Comparison of ENCODE assay signal across 15 cellular contexts in genomic region chr14:65304963-65305362, GRCh38.
DNase-seq lines count a peak whose midpoint lies in the region; ATAC-seq and TF ChIP-seq lines count a peak whose summit lies in the region.
"Had no signal": no experiment of that assay in that cellular context is flagged by ENCODE, and none has a peak within 500 bp of the region (broad histone marks: within the 10 kb centered on the region; RNA-seq: fewer than 3 reads in every experiment).

No MANE protein-coding gene starts in this region.

- no peak for TF ChIP-seq CTCF in osteoblast (IDR thresholded peaks at IDR 0.05; ENCODE audit: extremely low read depth, low read depth, low read length)

- H3K4me1 ChIP-seq in osteoblast (ENCODE audit: insufficient read depth, low read length), result no peaks in the 10 kb centered on the region

- H4K20me1 ChIP-seq in osteoblast (ENCODE audit: insufficient read depth, low read length), result no peaks in the 10 kb centered on the region

- peak overlapping the region; percentile 64 for H3K27ac Mint-ChIP-seq in activated CD4-positive, alpha-beta memory T cell treated with anti-CD3 and anti-CD28 coated beads for 36 hours
- H3K27ac Mint-ChIP-seq in activated CD4-positive, alpha-beta memory T cell treated with anti-CD3 and anti-CD28 coated beads, Interleukin-2, amount 10 ng/mL, durations not matched to agents 7 days and 5 days, result no peak overlapping the region
- peak overlapping the region; percentile 82 to 99 (median 96) for H3K27ac Mint-ChIP-seq in IgD-negative memory B cell
- peak overlapping the region; percentile 74 for H3K27ac Mint-ChIP-seq in stimulated activated effector memory CD8-positive, alpha-beta T cell treated with anti-CD3 and anti-CD28 coated beads, Interleukin-12 subunit alpha, Interleukin-12 subunit beta, amount 100 ng/mL, for 72 hours

- no peaks in the 10 kb centered on the region for H3K27me3 Mint-ChIP-seq in activated CD4-positive, alpha-beta memory T cell treated with anti-CD3 and anti-CD28 coated beads for 36 hours
- H3K27me3 Mint-ChIP-seq in activated CD4-positive, alpha-beta memory T cell treated with anti-CD3 and anti-CD28 coated beads, Interleukin-2, amount 10 ng/mL, durations not matched to agents 7 days and 5 days, result no peaks in the 10 kb centered on the region
- no peaks in the 10 kb centered on the region for H3K27me3 Mint-ChIP-seq in IgD-negative memory B cell

- H3K79me2 ChIP-seq in osteoblast (ENCODE audit: insufficient read depth, low read length), result no peaks in the 10 kb centered on the region

- CTCF ChIA-PET in activated CD4-positive, alpha-beta memory T cell treated with anti-CD3 and anti-CD28 coated beads for 36 hours (lab: Charles Lee), result interaction anchor here (0.9 to 1.0 kb wide), 2 partner anchors 18 to 141 kb away, joined by 3 to 5 read pairs; no protein-coding TSS in a partner anchor
- CTCF ChIA-PET in activated CD4-positive, alpha-beta memory T cell treated with anti-CD3 and anti-CD28 coated beads, Interleukin-2, amount 10 ng/mL, durations not matched to agents 7 days and 5 days (lab: Charles Lee), result no interaction called here

- no peak overlapping the region for H3K27ac ChIP-seq in osteoblast (ENCODE audit: low read depth, low read length)
- H3K27ac ChIP-seq: lower lobe of right lung, WERI-Rb-1 had no signal

- no peaks in the 10 kb centered on the region for H3K9me3 Mint-ChIP-seq in activated CD4-positive, alpha-beta memory T cell treated with anti-CD3 and anti-CD28 coated beads for 36 hours
- no peaks in the 10 kb centered on the region for H3K9me3 Mint-ChIP-seq in activated CD4-positive, alpha-beta memory T cell treated with anti-CD3 and anti-CD28 coated beads, Interleukin-2, amount 10 ng/mL, durations not matched to agents 7 days and 5 days
- no peaks in the 10 kb centered on the region for H3K9me3 Mint-ChIP-seq in IgD-negative memory B cell
- H3K9me3 Mint-ChIP-seq in stimulated activated effector memory CD8-positive, alpha-beta T cell treated with anti-CD3 and anti-CD28 coated beads, Interleukin-12 subunit alpha, Interleukin-12 subunit beta, amount 100 ng/mL, for 72 hours, result no peaks in the 10 kb centered on the region

- H2AFZ ChIP-seq in osteoblast (ENCODE audit: low read length), result no peak overlapping the region

- no peaks in the 10 kb centered on the region for H3K36me3 Mint-ChIP-seq in activated CD4-positive, alpha-beta memory T cell treated with anti-CD3 and anti-CD28 coated beads for 36 hours
- peaks cover 11% of the 10 kb centered on the region for H3K36me3 Mint-ChIP-seq in activated CD4-positive, alpha-beta memory T cell treated with anti-CD3 and anti-CD28 coated beads, Interleukin-2, amount 10 ng/mL, durations not matched to agents 7 days and 5 days (ENCODE audit: low read depth)
- H3K36me3 Mint-ChIP-seq in IgD-negative memory B cell, result peaks cover 6% of the 10 kb centered on the region
- peaks cover 5% of the 10 kb centered on the region for H3K36me3 Mint-ChIP-seq in stimulated activated effector memory CD8-positive, alpha-beta T cell treated with anti-CD3 and anti-CD28 coated beads, Interleukin-12 subunit alpha, Interleukin-12 subunit beta, amount 100 ng/mL, for 72 hours

- peaks cover 44% of the 10 kb centered on the region for H3K4me1 Mint-ChIP-seq in activated CD4-positive, alpha-beta memory T cell treated with anti-CD3 and anti-CD28 coated beads for 36 hours (ENCODE audit: low read depth)
- peaks cover 60% of the 10 kb centered on the region for H3K4me1 Mint-ChIP-seq in activated CD4-positive, alpha-beta memory T cell treated with anti-CD3 and anti-CD28 coated beads, Interleukin-2, amount 10 ng/mL, durations not matched to agents 7 days and 5 days
- H3K4me1 Mint-ChIP-seq in IgD-negative memory B cell, result peaks cover 61 to 62% (median 62%) of the 10 kb centered on the region in 3 donors
- peaks cover 45% of the 10 kb centered on the region for H3K4me1 Mint-ChIP-seq in stimulated activated effector memory CD8-positive, alpha-beta T cell treated with anti-CD3 and anti-CD28 coated beads, Interleukin-12 subunit alpha, Interleukin-12 subunit beta, amount 100 ng/mL, for 72 hours

- H3K4me3 Mint-ChIP-seq in activated CD4-positive, alpha-beta memory T cell treated with anti-CD3 and anti-CD28 coated beads for 36 hours, result no peak overlapping the region
- H3K4me3 Mint-ChIP-seq in activated CD4-positive, alpha-beta memory T cell treated with anti-CD3 and anti-CD28 coated beads, Interleukin-2, amount 10 ng/mL, durations not matched to agents 7 days and 5 days, result no peak overlapping the region
- H3K4me3 Mint-ChIP-seq in IgD-negative memory B cell, result peak overlapping the region; percentile 39 to 87 (median 80)
- H3K4me3 Mint-ChIP-seq in stimulated activated effector memory CD8-positive, alpha-beta T cell treated with anti-CD3 and anti-CD28 coated beads, Interleukin-12 subunit alpha, Interleukin-12 subunit beta, amount 100 ng/mL, for 72 hours, result peak overlapping the region; percentile 72

- POLR2A ChIA-PET in activated CD4-positive, alpha-beta memory T cell treated with anti-CD3 and anti-CD28 coated beads for 36 hours (lab: Charles Lee), result interaction anchor here (1.0 to 1.5 kb wide), 2 partner anchors 9 kb away, joined by 4 read pairs; no protein-coding TSS in a partner anchor
- POLR2A ChIA-PET in activated CD4-positive, alpha-beta memory T cell treated with anti-CD3 and anti-CD28 coated beads, Interleukin-2, amount 10 ng/mL, durations not matched to agents 7 days and 5 days (lab: Charles Lee), result interaction anchor here (1.3 to 5.4 kb wide), 3 partner anchors 17 to 106 kb away, joined by 5 to 34 read pairs (median 7); no protein-coding TSS in a partner anchor

- no peaks in the 10 kb centered on the region for H3K27me3 ChIP-seq in osteoblast (ENCODE audit: insufficient read depth, low read length)

- peak; percentile 26 for DNase-seq in activated CD4-positive, alpha-beta memory T cell treated with anti-CD3 and anti-CD28 coated beads for 36 hours
- no peak for DNase-seq in activated CD4-positive, alpha-beta memory T cell treated with anti-CD3 and anti-CD28 coated beads, Interleukin-2, amount 10 ng/mL, durations not matched to agents 7 days and 5 days
- peak; percentile 70 for DNase-seq in activated CD8-positive, alpha-beta memory T cell treated with anti-CD3 and anti-CD28 coated beads, Interleukin-2, amount 50 U/mL, for 48 hours
- no peak for DNase-seq in stimulated activated effector memory CD8-positive, alpha-beta T cell treated with anti-CD3 and anti-CD28 coated beads, Interleukin-12 subunit alpha, Interleukin-12 subunit beta, amount 100 ng/mL, for 72 hours (ENCODE audit: low spot score in 2 of 2)
- DNase-seq in osteoblast (ENCODE audit: insufficient read length, low spot score, missing footprints), result no peak
- DNase-seq: activated gamma-delta T cell, foreskin melanocyte, lower lobe of right lung, NCI-H2107, nucleus accumbens, SHP77 treated with DMSO at 0.1 percent for 48 hours, WERI-Rb-1 had no signal

- H3K4me3 ChIP-seq in osteoblast (ENCODE audit: insufficient read depth, low read length), result no peak overlapping the region
- H3K4me3 ChIP-seq: lower lobe of right lung had no signal

- H3K9me3 ChIP-seq in osteoblast (ENCODE audit: low read depth, low read length), result no peaks in the 10 kb centered on the region
- H3K9me3 ChIP-seq: lower lobe of right lung had no signal

- H3K4me2 ChIP-seq in osteoblast (ENCODE audit: insufficient read depth, low read length), result no peak overlapping the region

- H3K36me3 ChIP-seq in osteoblast (ENCODE audit: insufficient read depth, low read length), result no peaks in the 10 kb centered on the region
- H3K36me3 ChIP-seq: lower lobe of right lung, WERI-Rb-1 had no signal

- intact Hi-C loops in activated CD4-positive, alpha-beta memory T cell treated with anti-CD3 and anti-CD28 coated beads for 36 hours (cut with micrococcal nuclease), result loop anchor here (5.0 kb wide), 3 partner anchors 83 to 107 kb away; partner anchors contain the start of gene FUT8

- ATAC-seq in stimulated activated effector memory CD8-positive, alpha-beta T cell treated with anti-CD3 and anti-CD28 coated beads, Interleukin-12 subunit alpha, Interleukin-12 subunit beta, amount 100 ng/mL, for 72 hours, result no peak
- no peak for ATAC-seq in GM19395 (IDR thresholded peaks at IDR 0.05; ENCODE audit: unreplicated experiment)
- ATAC-seq in HG02610 (IDR thresholded peaks at IDR 0.05; ENCODE audit: unreplicated experiment), result no peak
- ATAC-seq: lower lobe of right lung had no signal

Comparison
In these comparisons a context has a peak if more than half of its experiments do, and no peak if none do; other contexts are left out.
1. DNase-seq: peak in activated CD4-positive, alpha-beta memory T cell treated with anti-CD3 and anti-CD28 coated beads for 36 hours (single experiment) and activated CD8-positive, alpha-beta memory T cell treated with anti-CD3 and anti-CD28 coated beads, Interleukin-2, amount 50 U/mL, for 48 hours (single experiment); none in activated CD4-positive, alpha-beta memory T cell treated with anti-CD3 and anti-CD28 coated beads, Interleukin-2, amount 10 ng/mL, durations not matched to agents 7 days and 5 days (single experiment), stimulated activated effector memory CD8-positive, alpha-beta T cell treated with anti-CD3 and anti-CD28 coated beads, Interleukin-12 subunit alpha, Interleukin-12 subunit beta, amount 100 ng/mL, for 72 hours (0 of 2) and osteoblast (single experiment).
2. H3K4me3 Mint-ChIP-seq: peak in IgD-negative memory B cell (4 of 4) and stimulated activated effector memory CD8-positive, alpha-beta T cell treated with anti-CD3 and anti-CD28 coated beads, Interleukin-12 subunit alpha, Interleukin-12 subunit beta, amount 100 ng/mL, for 72 hours (single experiment); none in activated CD4-positive, alpha-beta memory T cell treated with anti-CD3 and anti-CD28 coated beads for 36 hours (single experiment) and activated CD4-positive, alpha-beta memory T cell treated with anti-CD3 and anti-CD28 coated beads, Interleukin-2, amount 10 ng/mL, durations not matched to agents 7 days and 5 days (single experiment).